22 cellular contexts compared by ENCODE assay signal in genomic region chr3:138390582-138390932, GRCh38. TPM values are rescaled to one million over a fixed set of nuclear protein-coding genes. Genes with fewer than 3 reads are reported as not detected.
DNase-seq lines count a peak whose midpoint lies in the region; ATAC-seq, FAIRE-seq and TF ChIP-seq lines count a peak whose summit lies in the region.
"Had no signal": no experiment of that assay in that cellular context is flagged by ENCODE, and none has a peak within 500 bp of the region (broad histone marks: within the 10 kb centered on the region; RNA-seq: fewer than 3 reads in every experiment).

No MANE protein-coding gene starts in this region.

- 48 to 86% (median 62%) methylated on average over 2 of the region's 2 CpGs for WGBS in psoas muscle, 3 donors

- no peak overlapping the region for H3K4me3 Mint-ChIP-seq in CD14-positive monocyte
- H3K4me3 Mint-ChIP-seq in natural killer cell: no peak overlapping the region
- H3K4me3 Mint-ChIP-seq in stimulated activated naive CD8-positive, alpha-beta T cell treated with anti-CD3 and anti-CD28 coated beads, Interleukin-15, amount 100 ng/mL, for 72 hours: no peak overlapping the region
- H3K4me3 Mint-ChIP-seq: activated naive CD8-positive, alpha-beta T cell treated with anti-CD3 and anti-CD28 coated beads, Interleukin-2, amount 10 ng/mL, durations not matched to agents 7 days and 5 days; CD8-positive, alpha-beta memory T cell; endodermal cell; H9 had no signal

- H3K27ac Mint-ChIP-seq in CD14-positive monocyte (peak overlapping the region in 1 of 7 donors; percentile 46), natural killer cell (no peak overlapping the region)
- peak overlapping the region in 1 of 2 donors; percentile 66 for H3K27ac Mint-ChIP-seq in stimulated activated naive CD8-positive, alpha-beta T cell treated with anti-CD3 and anti-CD28 coated beads, Interleukin-15, amount 100 ng/mL, for 72 hours
- H3K27ac Mint-ChIP-seq: activated naive CD8-positive, alpha-beta T cell treated with anti-CD3 and anti-CD28 coated beads, Interleukin-2, amount 10 ng/mL, durations not matched to agents 7 days and 5 days; endodermal cell had no signal

- TF ChIP-seq CTCF in coronary artery (IDR thresholded peaks at IDR 0.05) (no peak), psoas muscle (IDR thresholded peaks at IDR 0.05) (no peak), CD14-positive monocyte (IDR thresholded peaks at IDR 0.05) (no peak), natural killer cell (IDR thresholded peaks at IDR 0.05) (no peak)

- H3K36me3 Mint-ChIP-seq in CD14-positive monocyte (no peaks in the 10 kb centered on the region), natural killer cell (no peaks in the 10 kb centered on the region)
- H3K36me3 Mint-ChIP-seq: activated naive CD8-positive, alpha-beta T cell treated with anti-CD3 and anti-CD28 coated beads, Interleukin-2, amount 10 ng/mL, durations not matched to agents 7 days and 5 days; CD8-positive, alpha-beta memory T cell had no signal

- no peaks in the 10 kb centered on the region for H3K9me3 ChIP-seq in psoas muscle
- H3K9me3 ChIP-seq: vagina had no signal

- peaks cover 3% of the 10 kb centered on the region for H3K79me2 ChIP-seq in ACC112 (ENCODE audit: control insufficient read depth, insufficient read depth, low read length, unreplicated experiment)

- H3K27ac ChIP-seq in ACC112 (ENCODE audit: low read depth, low read length) (peak overlapping the region; percentile 66), coronary artery (peak overlapping the region; percentile 55 to 83), psoas muscle (peak overlapping the region; percentile 72)
- H3K27ac ChIP-seq: vagina had no signal

- peaks cover 2% of the 10 kb centered on the region for H3K4me1 Mint-ChIP-seq in CD14-positive monocyte
- H3K4me1 Mint-ChIP-seq in natural killer cell: no peaks in the 10 kb centered on the region
- no peaks in the 10 kb centered on the region for H3K4me1 Mint-ChIP-seq in stimulated activated naive CD8-positive, alpha-beta T cell treated with anti-CD3 and anti-CD28 coated beads, Interleukin-15, amount 100 ng/mL, for 72 hours
- H3K4me1 Mint-ChIP-seq: CD8-positive, alpha-beta memory T cell; endodermal cell had no signal

- ATAC-seq in psoas muscle: no peak
- ATAC-seq in natural killer cell: no peak
- ATAC-seq in stimulated activated naive CD8-positive, alpha-beta T cell treated with anti-CD3 and anti-CD28 coated beads, Interleukin-15, amount 100 ng/mL, for 72 hours: no peak

- H3K4me1 ChIP-seq in ACC112 (ENCODE audit: control insufficient read depth, insufficient read depth, low read length, unreplicated experiment) (peaks cover 25% of the 10 kb centered on the region), psoas muscle (peaks cover 45% of the 10 kb centered on the region)

- H3K9me3 Mint-ChIP-seq in CD14-positive monocyte (peaks cover 0 to 2% (median 0%) of the 10 kb centered on the region in 7 donors), natural killer cell (no peaks in the 10 kb centered on the region)
- H3K9me3 Mint-ChIP-seq in stimulated activated naive CD8-positive, alpha-beta T cell treated with anti-CD3 and anti-CD28 coated beads, Interleukin-15, amount 100 ng/mL, for 72 hours: no peaks in the 10 kb centered on the region
- H3K9me3 Mint-ChIP-seq: activated naive CD8-positive, alpha-beta T cell treated with anti-CD3 and anti-CD28 coated beads, Interleukin-2, amount 10 ng/mL, durations not matched to agents 7 days and 5 days; CD8-positive, alpha-beta memory T cell; endodermal cell; H9 had no signal

- H3K36me3 ChIP-seq in ACC112 (ENCODE audit: insufficient read depth, low read length) (no peaks in the 10 kb centered on the region), psoas muscle (ENCODE audit: insufficient read depth in 1 of 2, low read depth in 1 of 2) (no peaks in the 10 kb centered on the region)

- H3K4me3 ChIP-seq in ACC112 (ENCODE audit: low read depth, low read length) (peak overlapping the region; percentile 38), coronary artery (peak overlapping the region; percentile 22), psoas muscle (no peak overlapping the region)

- no peaks in the 10 kb centered on the region for H3K27me3 ChIP-seq in ACC112 (ENCODE audit: insufficient read depth, low read length)
- H3K27me3 ChIP-seq in psoas muscle (ENCODE audit: insufficient read depth in 3 of 3, low read length in 2 of 3): no peaks in the 10 kb centered on the region
- H3K27me3 ChIP-seq: vagina had no signal

- FAIRE-seq in RCC 7860 (lab: Jason Lieb, UNC): peak; percentile 32
- FAIRE-seq: GM18507 had no signal

- H3K27me3 Mint-ChIP-seq in CD14-positive monocyte (ENCODE audit: low read depth in 3 of 3): peaks cover 0 to 7% (median 2%) of the 10 kb centered on the region in 3 donors
- H3K27me3 Mint-ChIP-seq in natural killer cell (ENCODE audit: low read depth in 2 of 2): no peaks in the 10 kb centered on the region
- H3K27me3 Mint-ChIP-seq in stimulated activated naive CD8-positive, alpha-beta T cell treated with anti-CD3 and anti-CD28 coated beads, Interleukin-15, amount 100 ng/mL, for 72 hours: no peaks in the 10 kb centered on the region

- H2AFZ ChIP-seq in ACC112 (ENCODE audit: low read length, unreplicated experiment): no peak overlapping the region

- no peak for DNase-seq in RCC 7860 (ENCODE audit: low spot score)
- DNase-seq in coronary artery (ENCODE audit: low spot score): no peak
- DNase-seq in psoas muscle: no peak
- DNase-seq in CD14-positive monocyte (ENCODE audit: low spot score): no peak
- DNase-seq in natural killer cell: no peak
- no peak for DNase-seq in stimulated activated CD4-positive, alpha-beta T cell treated with anti-CD3 and anti-CD28 coated beads, Interleukin-2, amount 100 ng/mL, for 24 hours
- DNase-seq in stimulated activated naive CD8-positive, alpha-beta T cell treated with anti-CD3 and anti-CD28 coated beads, Interleukin-15, amount 100 ng/mL, for 72 hours: no peak
- DNase-seq: activated CD8-positive, alpha-beta memory T cell treated with anti-CD3 and anti-CD28 coated beads for 24 hours; activated naive CD8-positive, alpha-beta T cell treated with anti-CD3 and anti-CD28 coated beads, Interleukin-2, amount 10 ng/mL, durations not matched to agents 7 days and 5 days; CD8-positive, alpha-beta memory T cell; endodermal cell; H9; Kasumi-1; NCI-H1417 treated with DMSO at 0.1 percent for 48 hours; SIG-M5; stimulated activated CD4-positive, alpha-beta T cell treated with anti-CD3 and anti-CD28 coated beads, Interleukin-15, amount 100 ng/mL, for 24 hours; stimulated activated naive CD4-positive, alpha-beta T cell treated with Interleukin-2 at 50 U/mL for 16 hours; T-helper 9 cell had no signal

- intact Hi-C loops in psoas muscle (cut with DNase I) (no loop called here), CD14-positive monocyte (cut with micrococcal nuclease) (no loop called here), natural killer cell (cut with micrococcal nuclease) (no loop called here)

RNA-seq across cellular contexts. Expression of gene MRAS, which starts 42.2 kb away (rescaled TPM):
- total RNA-seq in psoas muscle: 100 to 1,000 TPM; 107 to 166 (median 123) TPM
- polyA plus RNA-seq in psoas muscle: 10 to 100 TPM; 43.8 to 88.9 (median 62.7) TPM
- 1 to 10 TPM; 6.2 to 8.3 TPM for polyA plus RNA-seq in CD14-positive monocyte
- total RNA-seq in natural killer cell: 1 to 10 TPM; 1.2 to 4.9 (median 2.4) TPM

RNA-seq across cellular contexts. Expression of gene ESYT3, which starts 43.9 kb away (rescaled TPM):
- total RNA-seq in psoas muscle (1 to 10 TPM; 1.2 to 4.5 (median 2.3) TPM), natural killer cell (not detected)
- polyA plus RNA-seq in psoas muscle (1 to 10 TPM in 1 of 3 donors, under 1 TPM in 2; 0.35 to 3.5 (median 0.37) TPM), CD14-positive monocyte (not detected)
- total RNA-seq: HT-29 had no signal
- polyA plus RNA-seq: CD8-positive, alpha-beta memory T cell had no signal

Comparison
In these comparisons a context has a peak if more than half of its experiments do, and no peak if none do; other contexts are left out.
1. RNA of gene MRAS, which starts 42.2 kb away (total RNA-seq): 107 to 166 TPM in psoas muscle; 1.2 to 4.9 TPM in natural killer cell; every median in the first group is over 10 times any median in the second.
2. Peak in every context shown above with its lines, with median percentiles within 50 percentile points of each other: H3K27ac ChIP-seq.